ENCODE assay signal across 19 cellular contexts in genomic region chr11:103281301-103281700, GRCh38.
"Had no signal": no experiment of that assay in that cellular context is flagged by ENCODE, and none has a peak within 500 bp of the region (broad histone marks: within the 10 kb centered on the region; RNA-seq: fewer than 3 reads in every experiment).

No MANE protein-coding gene starts in this region.

- H3K36me3 ChIP-seq: left ventricle myocardium inferior, neutrophil had no signal

- DNase-seq: activated CD4-positive, alpha-beta memory T cell treated with anti-CD3 and anti-CD28 coated beads, Interleukin-2, amount 10 ng/mL, durations not matched to agents 7 days and 5 days; activated CD4-positive, alpha-beta T cell treated with anti-CD3 and anti-CD28 coated beads for 4 hours; activated effector memory CD4-positive, alpha-beta T cell treated with Interleukin-2 at 50 U/mL for 16 hours; activated naive CD4-positive, alpha-beta T cell treated with anti-CD3 and anti-CD28 coated beads, Interleukin-2, amount 50 U/mL, for 16 hours; activated T-cell treated with anti-CD3 and anti-CD28 coated beads, Interleukin-2, amount 50 U/mL, for 4 hours; amniotic stem cell; effector CD8-positive, alpha-beta T cell; islet precursor cell; left ventricle myocardium inferior; mesenchymal stem cell; natural killer cell; stimulated activated CD4-positive, alpha-beta T cell treated with anti-CD3 and anti-CD28 coated beads, Interleukin-2, amount 100 ng/mL, for 48 hours; uterus had no signal

- H3K4me3 ChIP-seq: coronary artery, gastroesophageal sphincter, left ventricle myocardium inferior, uterus had no signal

- H3K9me3 ChIP-seq: gastroesophageal sphincter, left ventricle myocardium inferior, neutrophil, uterus had no signal

- ATAC-seq: activated T-cell treated with anti-CD3 and anti-CD28 coated beads, Interleukin-2, amount 50 U/mL, for 4 hours; gastroesophageal sphincter; natural killer cell; stimulated activated memory B cell treated with anti-CD40 and anti-IgM and Interleukin-4, amounts not matched to agents 10 μg/mL and 1 μg/mL and 100 μg/mL, for 72 hours; WTC11 had no signal

- H3K27ac ChIP-seq: coronary artery, gastroesophageal sphincter, left ventricle myocardium inferior, neutrophil, uterus had no signal

- FAIRE-seq: endothelial cell of umbilical vein had no signal

- H3K4me1 ChIP-seq: gastroesophageal sphincter, left ventricle myocardium inferior, uterus had no signal

- H3K27me3 ChIP-seq: gastroesophageal sphincter, neutrophil, uterus had no signal
